Comparison of ENCODE assay signal across 13 cellular contexts in genomic region chr6:16305788-16306187, GRCh38.
DNase-seq lines count a peak whose midpoint lies in the region; ATAC-seq and TF ChIP-seq lines count a peak whose summit lies in the region.
"Had no signal": no experiment of that assay in that cellular context is flagged by ENCODE, and none has a peak within 500 bp of the region (broad histone marks: within the 10 kb centered on the region; RNA-seq: fewer than 3 reads in every experiment).

No MANE protein-coding gene starts in this region.

- H3K4me2 ChIP-seq in SU-DHL-6 (ENCODE audit: low read depth, low read length, poor library complexity, severe bottlenecking), result peak overlapping the region; percentile 34
- H3K4me2 ChIP-seq: hepatocyte had no signal

- H3K27me3 ChIP-seq in SU-DHL-6 (ENCODE audit: low read length), result no peaks in the 10 kb centered on the region
- H3K27me3 ChIP-seq: hepatocyte had no signal

- TF ChIP-seq CTCF in GM12875 (IDR thresholded peaks at IDR 0.05; ENCODE audit: borderline replicate concordance, insufficient read depth, low read depth, low read length) (no peak), SU-DHL-6 (IDR thresholded peaks at IDR 0.05; ENCODE audit: insufficient read depth, low read length, poor library complexity, severe bottlenecking) (no peak)

- H3K9ac ChIP-seq in SU-DHL-6 (ENCODE audit: low read length), result no peak overlapping the region

- no peaks in the 10 kb centered on the region for H3K79me2 ChIP-seq in SU-DHL-6 (ENCODE audit: insufficient read depth, low read length)
- H3K79me2 ChIP-seq: hepatocyte had no signal

- no peaks in the 10 kb centered on the region for H3F3A ChIP-seq in SU-DHL-6 (ENCODE audit: insufficient read depth)

- H4K20me1 ChIP-seq in SU-DHL-6 (ENCODE audit: low read depth, low read length), result no peaks in the 10 kb centered on the region

- H3K36me3 ChIP-seq in SU-DHL-6 (ENCODE audit: low read length), result no peaks in the 10 kb centered on the region

- DNase-seq in NCI-H146 treated with DMSO at 0.1 percent for 48 hours (lab: John Stamatoyannopoulos, UW; ENCODE audit: unreplicated experiment) (no peak), NK-92 (lab: John Stamatoyannopoulos, UW; ENCODE audit: unreplicated experiment) (no peak), putamen (ENCODE audit: low spot score) (no peak), AG08396 (ENCODE audit: low spot score) (no peak)
- DNase-seq: activated naive CD4-positive, alpha-beta T cell treated with anti-CD3 and anti-CD28 coated beads, Interleukin-2, amount 50 U/mL, for 16 hours; cortex of kidney had no signal

- H2AFZ ChIP-seq in SU-DHL-6 (ENCODE audit: low read depth, low read length, severe bottlenecking), result peak overlapping the region; percentile 2
- H2AFZ ChIP-seq: hepatocyte had no signal

- no peaks in the 10 kb centered on the region for H3K9me3 ChIP-seq in SU-DHL-6 (ENCODE audit: insufficient read depth, low read length)
- H3K9me3 ChIP-seq: thoracic aorta had no signal

- no peak overlapping the region for H3K27ac ChIP-seq in SU-DHL-6 (ENCODE audit: low read depth, low read length)
- H3K27ac ChIP-seq: hepatocyte, thoracic aorta, VCaP had no signal

- ATAC-seq in GM19463 (IDR thresholded peaks at IDR 0.05; ENCODE audit: unreplicated experiment) (peak; percentile 27), HG02973 (IDR thresholded peaks at IDR 0.05; ENCODE audit: unreplicated experiment) (peak; percentile 30)

- H3K9me2 ChIP-seq in SU-DHL-6 (replicated peaks; ENCODE audit: insufficient read depth, low read length), result no peaks in the 10 kb centered on the region

- H3K4me3 ChIP-seq in GM12875 (ENCODE audit: low read depth, low read length) (peak overlapping the region; percentile 42), SU-DHL-6 (ENCODE audit: insufficient read depth, low read length, poor library complexity, severe bottlenecking) (no peak overlapping the region)
- H3K4me3 ChIP-seq: hepatocyte, thoracic aorta had no signal
